ENCODE assay signal across 8 cellular contexts in the genomic region with DNA sequence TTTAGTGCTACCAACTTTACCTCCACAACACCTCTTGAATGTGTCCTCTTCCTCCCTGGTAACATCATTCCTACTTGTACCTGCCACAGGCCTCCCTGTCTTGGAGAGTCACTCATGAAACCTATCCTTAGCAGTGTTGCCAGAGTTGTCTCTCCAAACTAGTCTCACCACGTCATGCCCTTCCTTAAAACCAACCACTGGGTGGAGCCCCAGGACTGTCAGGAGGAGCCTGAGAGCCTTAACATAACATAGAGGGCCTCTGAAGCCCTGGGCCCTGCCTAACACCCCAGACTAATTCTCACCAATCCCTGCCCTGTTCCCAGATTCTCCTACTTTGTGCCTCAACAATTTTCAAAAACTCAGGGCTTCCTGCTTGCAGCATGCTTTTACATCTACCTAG.
DNase-seq lines count a peak whose midpoint lies in the region; ATAC-seq lines count a peak whose summit lies in the region.

No MANE protein-coding gene starts in this region.

- H3K9me3 ChIP-seq in GM23248 (ENCODE audit: low read depth): no peaks in the 10 kb centered on the region

- H3K4me1 ChIP-seq in GM23248 (ENCODE audit: insufficient read depth): no peaks in the 10 kb centered on the region

- no peak overlapping the region for H3K4me2 ChIP-seq in GM23248 (ENCODE audit: unreplicated experiment)

- in situ Hi-C loops in GM23248 (cut with MboI): no loop called here

- H3F3A ChIP-seq in GM23248 (ENCODE audit: insufficient read depth): no peaks in the 10 kb centered on the region

- ATAC-seq in GM21390 (IDR thresholded peaks at IDR 0.05; ENCODE audit: unreplicated experiment): no peak

- DNase-seq in COLO668 (lab: John Stamatoyannopoulos, UW; ENCODE audit: unreplicated experiment) (peak; percentile 76), GM23248 (peak; percentile 79), NCI-H2171 (lab: John Stamatoyannopoulos, UW) (peak; percentile 1), head of caudate nucleus (peak; percentile 51 to 88 (median 74)), putamen (ENCODE audit: low spot score) (peak; percentile 73), NCI-H187 treated with DMSO at 0.1 percent for 48 hours (lab: John Stamatoyannopoulos, UW) (no peak)
- DNase-seq in activated CD4-positive, alpha-beta T cell treated with anti-CD3 and anti-CD28 coated beads, Interleukin-2, amount 50 U/mL, for 48 hours: peak; percentile 11 to 25

- 0 to 17% methylated on average over 1 of the region's 1 CpG for WGBS in GM23248 (ENCODE audit: low coverage in 1 of 2, low lambda C conversion rate in 2 of 2, missing lambda C conversion rate in 2 of 2), 2 experiments

- no peak overlapping the region for H3K27ac ChIP-seq in GM23248

- no peak overlapping the region for H3K4me3 ChIP-seq in GM23248

- H3K36me3 ChIP-seq in GM23248 (ENCODE audit: low read depth): no peaks in the 10 kb centered on the region

- H2AFZ ChIP-seq in GM23248: no peak overlapping the region

- no peaks in the 10 kb centered on the region for H3K79me2 ChIP-seq in GM23248 (ENCODE audit: insufficient read depth)

- no peaks in the 10 kb centered on the region for H3K9me2 ChIP-seq in GM23248 (ENCODE audit: insufficient read depth)

- H4K20me1 ChIP-seq in GM23248 (ENCODE audit: insufficient read depth): no peaks in the 10 kb centered on the region

- intact Hi-C loops in head of caudate nucleus (cut with DNase I): no loop called here

- no peaks in the 10 kb centered on the region for H3K27me3 ChIP-seq in GM23248 (replicated peaks; ENCODE audit: insufficient read depth)

- H3K9ac ChIP-seq in GM23248: no peak overlapping the region
